In the genomic region with DNA sequence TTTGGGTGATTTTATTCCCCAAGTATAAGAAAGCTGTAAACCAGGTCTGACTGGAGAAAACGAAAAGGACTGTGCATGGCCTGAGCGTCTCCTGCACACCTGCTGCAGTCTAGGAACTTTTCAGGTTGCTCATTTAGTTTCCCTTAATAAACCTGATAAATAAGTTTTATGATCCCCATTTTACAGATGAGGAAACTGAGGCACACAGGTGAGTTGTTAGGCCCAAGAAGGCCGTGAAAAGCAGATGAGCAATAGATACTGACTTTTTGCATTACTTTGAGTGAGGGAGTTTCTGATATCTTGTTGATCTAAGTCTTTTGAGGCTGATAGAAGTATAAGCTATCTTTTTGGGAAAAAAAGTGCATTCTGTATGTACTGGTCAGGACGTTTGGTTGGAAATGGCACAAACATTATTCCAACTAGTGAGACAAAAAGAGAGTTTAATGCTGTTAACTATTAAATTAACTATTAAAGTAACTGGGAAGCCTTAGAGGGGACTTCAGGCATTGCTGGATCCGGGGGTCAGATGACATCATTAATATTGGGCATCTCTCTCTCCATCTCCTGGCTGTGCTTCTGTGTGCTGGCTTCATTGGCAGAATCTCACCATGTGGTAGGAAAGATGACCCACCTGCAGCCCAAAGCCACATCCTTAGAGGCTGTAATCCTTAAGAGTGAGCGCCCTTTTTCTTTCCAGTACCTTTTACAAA, we compare ENCODE assay signal across 23 cellular contexts.
DNase-seq lines count a peak whose midpoint lies in the region; ATAC-seq and TF ChIP-seq lines count a peak whose summit lies in the region.
"Had no signal": no experiment of that assay in that cellular context is flagged by ENCODE, and none has a peak within 500 bp of the region (broad histone marks: within the 10 kb centered on the region; RNA-seq: fewer than 3 reads in every experiment).

No MANE protein-coding gene starts in this region.

- H3K27me3 ChIP-seq in BLaER1 (no peaks in the 10 kb centered on the region), GM23248 (replicated peaks; ENCODE audit: insufficient read depth) (no peaks in the 10 kb centered on the region), osteoblast (ENCODE audit: insufficient read depth, low read length) (no peaks in the 10 kb centered on the region)
- H3K27me3 ChIP-seq: body of pancreas, upper lobe of left lung had no signal

- peak overlapping the region; percentile 83 for H3K4me2 ChIP-seq in BLaER1
- H3K4me2 ChIP-seq in GM23248 (ENCODE audit: unreplicated experiment): peak overlapping the region; percentile 31
- no peak overlapping the region for H3K4me2 ChIP-seq in osteoblast (ENCODE audit: insufficient read depth, low read length)

- no peak for TF ChIP-seq CTCF in osteoblast (IDR thresholded peaks at IDR 0.05; ENCODE audit: extremely low read depth, low read depth, low read length)

- H3K36me3 Mint-ChIP-seq in T-helper 17 cell (ENCODE audit: low read depth) (peaks cover 3% of the 10 kb centered on the region), immature natural killer cell (peaks cover 0 to 23% (median 0%) of the 10 kb centered on the region in 3 donors)
- H3K36me3 Mint-ChIP-seq: activated CD8-positive, alpha-beta memory T cell treated with anti-CD3 and anti-CD28 coated beads, Interleukin-2, amount 10 ng/mL, durations not matched to agents 7 days and 5 days had no signal

- no peaks in the 10 kb centered on the region for H3K9me2 ChIP-seq in GM23248 (ENCODE audit: insufficient read depth)

- no peak overlapping the region for H3K4me3 ChIP-seq in BLaER1
- no peak overlapping the region for H3K4me3 ChIP-seq in GM23248
- no peak overlapping the region for H3K4me3 ChIP-seq in osteoblast (ENCODE audit: insufficient read depth, low read length)
- H3K4me3 ChIP-seq: body of pancreas, lung, upper lobe of left lung had no signal

- H3K27me3 Mint-ChIP-seq in T-helper 17 cell (no peaks in the 10 kb centered on the region), immature natural killer cell (ENCODE audit: low read depth in 3 of 3) (peaks cover 2 to 5% (median 3%) of the 10 kb centered on the region in 3 donors)
- H3K27me3 Mint-ChIP-seq: activated CD4-positive, alpha-beta T cell treated with anti-CD3 and anti-CD28 coated beads, Interleukin-2, amount 10 ng/mL, durations not matched to agents 24 days and 14 days; activated CD8-positive, alpha-beta memory T cell treated with anti-CD3 and anti-CD28 coated beads, Interleukin-2, amount 10 ng/mL, durations not matched to agents 7 days and 5 days; activated naive CD8-positive, alpha-beta T cell treated with anti-CD3 and anti-CD28 coated beads for 36 hours; stimulated activated naive CD8-positive, alpha-beta T cell treated with anti-CD3 and anti-CD28 coated beads, Interleukin-15, amount 100 ng/mL, for 72 hours had no signal

- H3K27ac Mint-ChIP-seq in T-helper 17 cell (peak overlapping the region; percentile 92), immature natural killer cell (peak overlapping the region in 1 of 6 donors; percentile 30)
- H3K27ac Mint-ChIP-seq: activated CD4-positive, alpha-beta T cell treated with anti-CD3 and anti-CD28 coated beads, Interleukin-2, amount 10 ng/mL, durations not matched to agents 24 days and 14 days; activated CD8-positive, alpha-beta memory T cell treated with anti-CD3 and anti-CD28 coated beads, Interleukin-2, amount 10 ng/mL, durations not matched to agents 7 days and 5 days; activated naive CD8-positive, alpha-beta T cell treated with anti-CD3 and anti-CD28 coated beads for 36 hours had no signal

- H3K27ac ChIP-seq in BLaER1: no peak overlapping the region
- H3K27ac ChIP-seq in GM23248: peak overlapping the region; percentile 80
- peak overlapping the region; percentile 51 for H3K27ac ChIP-seq in osteoblast (ENCODE audit: low read depth, low read length)
- H3K27ac ChIP-seq: body of pancreas had no signal

- H2AFZ ChIP-seq in GM23248: no peak overlapping the region
- no peak overlapping the region for H2AFZ ChIP-seq in osteoblast (ENCODE audit: low read length)

- H3K9ac ChIP-seq in BLaER1 (no peak overlapping the region), GM23248 (peak overlapping the region; percentile 36)

- 94 to 98% methylated on average over 5 to 6 of the region's 6 CpGs for WGBS in GM23248 (ENCODE audit: low coverage in 1 of 2, low lambda C conversion rate in 2 of 2, missing lambda C conversion rate in 2 of 2), 2 experiments

- no peaks in the 10 kb centered on the region for H3K9me3 Mint-ChIP-seq in immature natural killer cell
- H3K9me3 Mint-ChIP-seq: activated CD4-positive, alpha-beta T cell treated with anti-CD3 and anti-CD28 coated beads, Interleukin-2, amount 10 ng/mL, durations not matched to agents 24 days and 14 days; activated naive CD8-positive, alpha-beta T cell treated with anti-CD3 and anti-CD28 coated beads for 36 hours; stimulated activated naive CD8-positive, alpha-beta T cell treated with anti-CD3 and anti-CD28 coated beads, Interleukin-15, amount 100 ng/mL, for 72 hours had no signal

- H3K4me1 ChIP-seq in BLaER1 (peaks cover 42% of the 10 kb centered on the region), GM23248 (ENCODE audit: insufficient read depth) (peaks cover 53% of the 10 kb centered on the region), osteoblast (ENCODE audit: insufficient read depth, low read length) (peaks cover 38% of the 10 kb centered on the region)

- no peaks in the 10 kb centered on the region for H3K9me3 ChIP-seq in BLaER1
- no peaks in the 10 kb centered on the region for H3K9me3 ChIP-seq in GM23248 (ENCODE audit: low read depth)
- no peaks in the 10 kb centered on the region for H3K9me3 ChIP-seq in T-helper 17 cell (ENCODE audit: control insufficient read depth, low read length, poor library complexity, severe bottlenecking)
- no peaks in the 10 kb centered on the region for H3K9me3 ChIP-seq in osteoblast (ENCODE audit: low read depth, low read length)
- H3K9me3 ChIP-seq: body of pancreas, upper lobe of left lung had no signal

- in situ Hi-C loops in GM23248 (cut with MboI): no loop called here

- H3K36me3 ChIP-seq in BLaER1 (peaks cover 65% of the 10 kb centered on the region), GM23248 (ENCODE audit: low read depth) (no peaks in the 10 kb centered on the region; the same call in 1 of the 2 replicates), osteoblast (ENCODE audit: insufficient read depth, low read length) (peaks cover 5% of the 10 kb centered on the region)

- peaks cover 44% of the 10 kb centered on the region for H3F3A ChIP-seq in GM23248 (ENCODE audit: insufficient read depth)

- DNase-seq in GM23248: no peak
- no peak for DNase-seq in T-helper 17 cell
- DNase-seq in osteoblast (ENCODE audit: insufficient read length, low spot score, missing footprints): peak; percentile 73
- no peak for DNase-seq in immature natural killer cell
- no peak for DNase-seq in activated T-cell treated with anti-CD3 and anti-CD28 coated beads, Interleukin-2, amount 50 U/mL, for 48 hours
- DNase-seq in germinal center (ENCODE audit: low spot score): no peak
- DNase-seq: activated CD4-positive, alpha-beta T cell treated with anti-CD3 and anti-CD28 coated beads, Interleukin-2, amount 10 ng/mL, durations not matched to agents 24 days and 14 days; activated CD8-positive, alpha-beta memory T cell treated with anti-CD3 and anti-CD28 coated beads, Interleukin-2, amount 10 ng/mL, durations not matched to agents 7 days and 5 days; activated naive CD8-positive, alpha-beta T cell treated with anti-CD3 and anti-CD28 coated beads for 36 hours; DMS153; effector CD8-positive, alpha-beta T cell; kidney glomerular epithelial cell; MM.1S; NCI-H1436 treated with DMSO at 0.1 percent for 48 hours; NCI-H524; stimulated activated CD4-positive, alpha-beta T cell treated with anti-CD3 and anti-CD28 coated beads, Interleukin-4, amount 100 ng/mL, for 24 hours; stimulated activated naive CD8-positive, alpha-beta T cell treated with anti-CD3 and anti-CD28 coated beads, Interleukin-15, amount 100 ng/mL, for 72 hours; T-helper 2 cell; upper lobe of left lung had no signal

- no peak for ATAC-seq in T-helper 17 cell
- ATAC-seq in HG03045 (IDR thresholded peaks at IDR 0.05; ENCODE audit: unreplicated experiment): no peak
- ATAC-seq: activated CD8-positive, alpha-beta memory T cell treated with anti-CD3 and anti-CD28 coated beads, Interleukin-2, amount 10 ng/mL, durations not matched to agents 7 days and 5 days; body of pancreas; stimulated activated naive CD8-positive, alpha-beta T cell treated with anti-CD3 and anti-CD28 coated beads, Interleukin-15, amount 100 ng/mL, for 72 hours had no signal

- peaks cover 100% of the 10 kb centered on the region for H4K20me1 ChIP-seq in BLaER1
- no peaks in the 10 kb centered on the region; the same call in 1 of the 2 replicates for H4K20me1 ChIP-seq in GM23248 (ENCODE audit: insufficient read depth)
- H4K20me1 ChIP-seq in osteoblast (ENCODE audit: insufficient read depth, low read length): peaks cover 30% of the 10 kb centered on the region

- H3K79me2 ChIP-seq in GM23248 (ENCODE audit: insufficient read depth) (peaks cover 35% of the 10 kb centered on the region), osteoblast (ENCODE audit: insufficient read depth, low read length) (peaks cover 21% of the 10 kb centered on the region)

- peaks cover 17% of the 10 kb centered on the region for H3K4me1 Mint-ChIP-seq in T-helper 17 cell
- peaks cover 9 to 17% of the 10 kb centered on the region in 2 donors for H3K4me1 Mint-ChIP-seq in immature natural killer cell
- H3K4me1 Mint-ChIP-seq: activated naive CD8-positive, alpha-beta T cell treated with anti-CD3 and anti-CD28 coated beads for 36 hours; stimulated activated naive CD8-positive, alpha-beta T cell treated with anti-CD3 and anti-CD28 coated beads, Interleukin-15, amount 100 ng/mL, for 72 hours had no signal

- H3K4me3 Mint-ChIP-seq in T-helper 17 cell (no peak overlapping the region), immature natural killer cell (no peak overlapping the region)
- H3K4me3 Mint-ChIP-seq: activated CD4-positive, alpha-beta T cell treated with anti-CD3 and anti-CD28 coated beads, Interleukin-2, amount 10 ng/mL, durations not matched to agents 24 days and 14 days; activated CD8-positive, alpha-beta memory T cell treated with anti-CD3 and anti-CD28 coated beads, Interleukin-2, amount 10 ng/mL, durations not matched to agents 7 days and 5 days; activated naive CD8-positive, alpha-beta T cell treated with anti-CD3 and anti-CD28 coated beads for 36 hours; stimulated activated naive CD8-positive, alpha-beta T cell treated with anti-CD3 and anti-CD28 coated beads, Interleukin-15, amount 100 ng/mL, for 72 hours had no signal
